ENCODE assay signal across 1 cellular context in the genomic region with DNA sequence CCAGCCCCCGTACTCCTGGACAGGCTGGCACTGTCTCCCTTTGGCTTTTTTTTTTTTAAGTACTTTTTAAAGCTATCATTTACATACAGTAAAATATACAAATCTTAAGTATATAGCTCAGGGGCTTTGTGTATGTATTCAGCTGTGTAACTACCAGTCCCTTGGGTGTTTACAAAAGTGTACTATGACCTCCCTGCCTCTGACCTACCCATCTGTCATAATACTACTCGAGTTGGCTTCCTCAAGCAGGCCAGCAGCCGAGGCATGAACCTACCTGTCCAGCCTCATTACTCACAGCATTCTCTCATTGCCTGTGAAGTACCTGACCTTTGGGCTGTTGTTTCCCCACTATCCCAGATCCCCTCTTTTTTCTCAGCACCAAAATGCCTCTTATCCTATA.
TF ChIP-seq lines count a peak whose summit lies in the region.

No MANE protein-coding gene starts in this region.

TF ChIP-seq in HepG2, 621 proteins besides CTCF, POLR2A, EP300 and RAD21 (continued from another document and continues in another):
- TF ChIP-seq ZNF124 (CRISPR knock-in tag; IDR thresholded peaks at IDR 0.05): 0 out of 2 replicates have a peak, but pooled peaks have one; percentile 35
- no peak for TF ChIP-seq GATA4 (IDR thresholded peaks at IDR 0.05; ENCODE audit: borderline replicate concordance, low read depth)
- TF ChIP-seq HDAC1 (CRISPR knock-in tag; IDR thresholded peaks at IDR 0.05): peak; percentile 58; the same call in 1 of the 2 replicates
- 0 out of 2 replicates have a peak, but pooled peaks have one; percentile 72 for TF ChIP-seq ZNF766 (CRISPR knock-in tag; IDR thresholded peaks at IDR 0.05; ENCODE audit: borderline replicate concordance)
- no peak for TF ChIP-seq PAF1 (CRISPR knock-in tag; IDR thresholded peaks at IDR 0.05)
- no peak for TF ChIP-seq SIN3B (IDR thresholded peaks at IDR 0.05; ENCODE audit: low read length)
- TF ChIP-seq SOX5 (CRISPR knock-in tag; IDR thresholded peaks at IDR 0.05; ENCODE audit: borderline replicate concordance): peak; percentile 50; the same call in 1 of the 2 replicates
- no peak for TF ChIP-seq SOX13 (IDR thresholded peaks at IDR 0.05)
- peak in 1 of 2 experiments; percentile 79; a peak in 2 of 4 replicates for TF ChIP-seq SOX13 (CRISPR knock-in tag; conservative IDR thresholded peaks at IDR 0.05 in 1 of 2, IDR thresholded peaks at IDR 0.05 in 1 of 2)
- TF ChIP-seq ETV5 (CRISPR knock-in tag; IDR thresholded peaks at IDR 0.05; ENCODE audit: borderline replicate concordance): peak; percentile 15; the same call in 1 of the 2 replicates
- 0 out of 2 replicates have a peak, but pooled peaks have one; percentile 20 for TF ChIP-seq KAT8 (CRISPR knock-in tag; IDR thresholded peaks at IDR 0.05)
- TF ChIP-seq, protein P1, sequence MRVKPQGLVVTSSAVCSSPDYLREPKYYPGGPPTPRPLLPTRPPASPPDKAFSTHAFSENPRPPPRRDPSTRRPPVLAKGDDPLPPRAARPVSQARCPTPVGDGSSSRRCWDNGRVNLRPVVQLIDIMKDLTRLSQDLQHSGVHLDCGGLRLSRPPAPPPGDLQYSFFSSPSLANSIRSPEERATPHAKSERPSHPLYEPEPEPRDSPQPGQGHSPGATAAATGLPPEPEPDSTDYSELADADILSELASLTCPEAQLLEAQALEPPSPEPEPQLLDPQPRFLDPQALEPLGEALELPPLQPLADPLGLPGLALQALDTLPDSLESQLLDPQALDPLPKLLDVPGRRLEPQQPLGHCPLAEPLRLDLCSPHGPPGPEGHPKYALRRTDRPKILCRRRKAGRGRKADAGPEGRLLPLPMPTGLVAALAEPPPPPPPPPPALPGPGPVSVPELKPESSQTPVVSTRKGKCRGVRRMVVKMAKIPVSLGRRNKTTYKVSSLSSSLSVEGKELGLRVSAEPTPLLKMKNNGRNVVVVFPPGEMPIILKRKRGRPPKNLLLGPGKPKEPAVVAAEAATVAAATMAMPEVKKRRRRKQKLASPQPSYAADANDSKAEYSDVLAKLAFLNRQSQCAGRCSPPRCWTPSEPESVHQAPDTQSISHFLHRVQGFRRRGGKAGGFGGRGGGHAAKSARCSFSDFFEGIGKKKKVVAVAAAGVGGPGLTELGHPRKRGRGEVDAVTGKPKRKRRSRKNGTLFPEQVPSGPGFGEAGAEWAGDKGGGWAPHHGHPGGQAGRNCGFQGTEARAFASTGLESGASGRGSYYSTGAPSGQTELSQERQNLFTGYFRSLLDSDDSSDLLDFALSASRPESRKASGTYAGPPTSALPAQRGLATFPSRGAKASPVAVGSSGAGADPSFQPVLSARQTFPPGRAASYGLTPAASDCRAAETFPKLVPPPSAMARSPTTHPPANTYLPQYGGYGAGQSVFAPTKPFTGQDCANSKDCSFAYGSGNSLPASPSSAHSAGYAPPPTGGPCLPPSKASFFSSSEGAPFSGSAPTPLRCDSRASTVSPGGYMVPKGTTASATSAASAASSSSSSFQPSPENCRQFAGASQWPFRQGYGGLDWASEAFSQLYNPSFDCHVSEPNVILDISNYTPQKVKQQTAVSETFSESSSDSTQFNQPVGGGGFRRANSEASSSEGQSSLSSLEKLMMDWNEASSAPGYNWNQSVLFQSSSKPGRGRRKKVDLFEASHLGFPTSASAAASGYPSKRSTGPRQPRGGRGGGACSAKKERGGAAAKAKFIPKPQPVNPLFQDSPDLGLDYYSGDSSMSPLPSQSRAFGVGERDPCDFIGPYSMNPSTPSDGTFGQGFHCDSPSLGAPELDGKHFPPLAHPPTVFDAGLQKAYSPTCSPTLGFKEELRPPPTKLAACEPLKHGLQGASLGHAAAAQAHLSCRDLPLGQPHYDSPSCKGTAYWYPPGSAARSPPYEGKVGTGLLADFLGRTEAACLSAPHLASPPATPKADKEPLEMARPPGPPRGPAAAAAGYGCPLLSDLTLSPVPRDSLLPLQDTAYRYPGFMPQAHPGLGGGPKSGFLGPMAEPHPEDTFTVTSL (CRISPR knock-in tag; IDR thresholded peaks at IDR 0.05; ENCODE audit: borderline replicate concordance): peak; percentile 70; the same call in 1 of the 2 replicates
- TF ChIP-seq SNRNP70 (IDR thresholded peaks at IDR 0.05; ENCODE audit: low read depth, low read length): no peak
- no peak for TF ChIP-seq JDP2 (CRISPR knock-in tag; IDR thresholded peaks at IDR 0.05; ENCODE audit: borderline replicate concordance)
- no peak for TF ChIP-seq PTBP1 (IDR thresholded peaks at IDR 0.05; ENCODE audit: low read depth, low read length, poor library complexity, severe bottlenecking)
- 0 out of 2 replicates have a peak, but pooled peaks have one; percentile 17 for TF ChIP-seq KLF6 (CRISPR knock-in tag; IDR thresholded peaks at IDR 0.05)
- TF ChIP-seq ZNF724P (CRISPR knock-in tag; IDR thresholded peaks at IDR 0.05; ENCODE audit: borderline replicate concordance): no peak
- TF ChIP-seq, protein P2, sequence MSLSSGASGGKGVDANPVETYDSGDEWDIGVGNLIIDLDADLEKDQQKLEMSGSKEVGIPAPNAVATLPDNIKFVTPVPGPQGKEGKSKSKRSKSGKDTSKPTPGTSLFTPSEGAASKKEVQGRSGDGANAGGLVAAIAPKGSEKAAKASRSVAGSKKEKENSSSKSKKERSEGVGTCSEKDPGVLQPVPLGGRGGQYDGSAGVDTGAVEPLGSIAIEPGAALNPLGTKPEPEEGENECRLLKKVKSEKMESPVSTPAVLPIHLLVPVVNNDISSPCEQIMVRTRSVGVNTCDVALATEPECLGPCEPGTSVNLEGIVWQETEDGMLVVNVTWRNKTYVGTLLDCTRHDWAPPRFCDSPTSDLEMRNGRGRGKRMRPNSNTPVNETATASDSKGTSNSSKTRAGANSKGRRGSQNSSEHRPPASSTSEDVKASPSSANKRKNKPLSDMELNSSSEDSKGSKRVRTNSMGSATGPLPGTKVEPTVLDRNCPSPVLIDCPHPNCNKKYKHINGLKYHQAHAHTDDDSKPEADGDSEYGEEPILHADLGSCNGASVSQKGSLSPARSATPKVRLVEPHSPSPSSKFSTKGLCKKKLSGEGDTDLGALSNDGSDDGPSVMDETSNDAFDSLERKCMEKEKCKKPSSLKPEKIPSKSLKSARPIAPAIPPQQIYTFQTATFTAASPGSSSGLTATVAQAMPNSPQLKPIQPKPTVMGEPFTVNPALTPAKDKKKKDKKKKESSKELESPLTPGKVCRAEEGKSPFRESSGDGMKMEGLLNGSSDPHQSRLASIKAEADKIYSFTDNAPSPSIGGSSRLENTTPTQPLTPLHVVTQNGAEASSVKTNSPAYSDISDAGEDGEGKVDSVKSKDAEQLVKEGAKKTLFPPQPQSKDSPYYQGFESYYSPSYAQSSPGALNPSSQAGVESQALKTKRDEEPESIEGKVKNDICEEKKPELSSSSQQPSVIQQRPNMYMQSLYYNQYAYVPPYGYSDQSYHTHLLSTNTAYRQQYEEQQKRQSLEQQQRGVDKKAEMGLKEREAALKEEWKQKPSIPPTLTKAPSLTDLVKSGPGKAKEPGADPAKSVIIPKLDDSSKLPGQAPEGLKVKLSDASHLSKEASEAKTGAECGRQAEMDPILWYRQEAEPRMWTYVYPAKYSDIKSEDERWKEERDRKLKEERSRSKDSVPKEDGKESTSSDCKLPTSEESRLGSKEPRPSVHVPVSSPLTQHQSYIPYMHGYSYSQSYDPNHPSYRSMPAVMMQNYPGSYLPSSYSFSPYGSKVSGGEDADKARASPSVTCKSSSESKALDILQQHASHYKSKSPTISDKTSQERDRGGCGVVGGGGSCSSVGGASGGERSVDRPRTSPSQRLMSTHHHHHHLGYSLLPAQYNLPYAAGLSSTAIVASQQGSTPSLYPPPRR (CRISPR knock-in tag; IDR thresholded peaks at IDR 0.05; ENCODE audit: borderline replicate concordance): peak; percentile 61; the same call in 1 of the 2 replicates
- TF ChIP-seq ZBTB7A (CRISPR knock-in tag; IDR thresholded peaks at IDR 0.05): no peak
- TF ChIP-seq HNF4A (CRISPR knock-in tag; IDR thresholded peaks at IDR 0.05): peak; percentile 89
- peak; percentile 72; the same call in 1 of the 2 replicates for TF ChIP-seq TGIF2 (CRISPR knock-in tag; IDR thresholded peaks at IDR 0.05)
- peak; percentile 84 for TF ChIP-seq MED1 (CRISPR knock-in tag; IDR thresholded peaks at IDR 0.05)
- TF ChIP-seq NR2F1 (CRISPR knock-in tag; IDR thresholded peaks at IDR 0.05): peak in 1 of 2 experiments; percentile 39; a peak in 1 of 4 replicates
- TF ChIP-seq, protein P3, sequence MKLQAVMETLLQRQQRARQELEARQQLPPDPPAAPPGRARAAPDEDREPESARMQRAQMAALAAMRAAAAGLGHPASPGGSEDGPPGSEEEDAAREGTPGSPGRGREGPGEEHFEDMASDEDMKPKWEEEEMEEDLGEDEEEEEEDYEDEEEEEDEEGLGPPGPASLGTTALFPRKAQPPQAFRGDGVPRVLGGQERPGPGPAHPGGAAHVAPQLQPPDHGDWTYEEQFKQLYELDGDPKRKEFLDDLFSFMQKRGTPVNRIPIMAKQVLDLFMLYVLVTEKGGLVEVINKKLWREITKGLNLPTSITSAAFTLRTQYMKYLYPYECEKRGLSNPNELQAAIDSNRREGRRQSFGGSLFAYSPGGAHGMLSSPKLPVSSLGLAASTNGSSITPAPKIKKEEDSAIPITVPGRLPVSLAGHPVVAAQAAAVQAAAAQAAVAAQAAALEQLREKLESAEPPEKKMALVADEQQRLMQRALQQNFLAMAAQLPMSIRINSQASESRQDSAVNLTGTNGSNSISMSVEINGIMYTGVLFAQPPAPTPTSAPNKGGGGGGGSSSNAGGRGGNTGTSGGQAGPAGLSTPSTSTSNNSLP (IDR thresholded peaks at IDR 0.05; ENCODE audit: low read depth, low read length): 0 out of 2 replicates have a peak, but pooled peaks have one; percentile 9
- TF ChIP-seq ZNF20 (CRISPR knock-in tag; IDR thresholded peaks at IDR 0.05): no peak
- TF ChIP-seq, protein P4, sequence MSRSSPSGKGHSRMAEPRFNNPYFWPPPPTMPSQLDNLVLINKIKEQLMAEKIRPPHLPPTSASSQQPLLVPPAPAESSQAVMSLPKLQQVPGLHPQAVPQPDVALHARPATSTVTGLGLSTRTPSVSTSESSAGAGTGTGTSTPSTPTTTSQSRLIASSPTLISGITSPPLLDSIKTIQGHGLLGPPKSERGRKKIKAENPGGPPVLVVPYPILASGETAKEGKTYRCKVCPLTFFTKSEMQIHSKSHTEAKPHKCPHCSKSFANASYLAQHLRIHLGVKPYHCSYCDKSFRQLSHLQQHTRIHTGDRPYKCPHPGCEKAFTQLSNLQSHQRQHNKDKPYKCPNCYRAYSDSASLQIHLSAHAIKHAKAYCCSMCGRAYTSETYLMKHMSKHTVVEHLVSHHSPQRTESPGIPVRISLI (CRISPR knock-in tag; IDR thresholded peaks at IDR 0.05; ENCODE audit: borderline replicate concordance): peak; percentile 54; the same call in 1 of the 2 replicates
- TF ChIP-seq ZEB1 (IDR thresholded peaks at IDR 0.05; ENCODE audit: insufficient replicate concordance, low read depth): peak; percentile 58
- TF ChIP-seq NFYB (CRISPR knock-in tag; IDR thresholded peaks at IDR 0.05): no peak
- TF ChIP-seq SMYD3 (CRISPR knock-in tag; IDR thresholded peaks at IDR 0.05): no peak
- no peak for TF ChIP-seq ZNF713 (CRISPR knock-in tag; IDR thresholded peaks at IDR 0.05)
- no peak for TF ChIP-seq PCBP2 (optimal IDR thresholded peaks at IDR 0.05; ENCODE audit: low read depth, low read length, poor library complexity, severe bottlenecking)
- peak; percentile 37; the same call in 1 of the 2 replicates for TF ChIP-seq CREB1 (IDR thresholded peaks at IDR 0.05)
- 0 out of 2 replicates have a peak, but pooled peaks have one; percentile 27 for TF ChIP-seq CREB1 (CRISPR knock-in tag; IDR thresholded peaks at IDR 0.05)
- TF ChIP-seq, protein P5, sequence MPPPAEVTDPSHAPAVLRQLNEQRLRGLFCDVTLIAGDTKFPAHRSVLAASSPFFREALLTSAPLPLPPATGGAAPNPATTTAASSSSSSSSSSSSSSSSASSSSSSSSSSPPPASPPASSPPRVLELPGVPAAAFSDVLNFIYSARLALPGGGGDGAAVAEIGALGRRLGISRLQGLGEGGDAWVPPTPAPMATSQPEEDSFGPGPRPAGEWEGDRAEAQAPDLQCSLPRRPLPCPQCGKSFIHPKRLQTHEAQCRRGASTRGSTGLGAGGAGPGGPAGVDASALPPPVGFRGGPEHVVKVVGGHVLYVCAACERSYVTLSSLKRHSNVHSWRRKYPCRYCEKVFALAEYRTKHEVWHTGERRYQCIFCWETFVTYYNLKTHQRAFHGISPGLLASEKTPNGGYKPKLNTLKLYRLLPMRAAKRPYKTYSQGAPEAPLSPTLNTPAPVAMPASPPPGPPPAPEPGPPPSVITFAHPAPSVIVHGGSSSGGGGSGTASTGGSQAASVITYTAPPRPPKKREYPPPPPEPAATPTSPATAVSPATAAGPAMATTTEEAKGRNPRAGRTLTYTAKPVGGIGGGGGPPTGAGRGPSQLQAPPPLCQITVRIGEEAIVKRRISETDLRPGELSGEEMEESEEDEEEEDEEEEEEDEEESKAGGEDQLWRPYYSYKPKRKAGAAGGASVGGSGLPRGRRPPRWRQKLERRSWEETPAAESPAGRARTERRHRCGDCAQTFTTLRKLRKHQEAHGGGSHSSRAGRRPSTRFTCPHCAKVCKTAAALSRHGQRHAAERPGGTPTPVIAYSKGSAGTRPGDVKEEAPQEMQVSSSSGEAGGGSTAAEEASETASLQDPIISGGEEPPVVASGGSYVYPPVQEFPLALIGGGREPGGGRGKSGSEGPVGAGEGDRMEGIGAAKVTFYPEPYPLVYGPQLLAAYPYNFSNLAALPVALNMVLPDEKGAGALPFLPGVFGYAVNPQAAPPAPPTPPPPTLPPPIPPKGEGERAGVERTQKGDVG (CRISPR knock-in tag; IDR thresholded peaks at IDR 0.05; ENCODE audit: borderline replicate concordance): no peak
- TF ChIP-seq SAP130 (CRISPR knock-in tag; IDR thresholded peaks at IDR 0.05; ENCODE audit: low read depth): peak; percentile 76
- peak; percentile 58 for TF ChIP-seq TEAD3 (CRISPR knock-in tag; optimal IDR thresholded peaks at IDR 0.05; ENCODE audit: borderline replicate concordance)
- TF ChIP-seq BORCS8-MEF2B (CRISPR knock-in tag; IDR thresholded peaks at IDR 0.05): no peak
- TF ChIP-seq NCOR1 (IDR thresholded peaks at IDR 0.05; ENCODE audit: borderline replicate concordance, low read length): peak; percentile 24; the same call in 1 of the 2 replicates
- peak; percentile 64; the same call in 1 of the 2 replicates for TF ChIP-seq HDAC2 (CRISPR knock-in tag; IDR thresholded peaks at IDR 0.05)
- peak; percentile 86; the same call in 1 of the 2 replicates for TF ChIP-seq FOXO1 (CRISPR knock-in tag; IDR thresholded peaks at IDR 0.05)
- no peak for TF ChIP-seq ZNF251 (CRISPR knock-in tag; IDR thresholded peaks at IDR 0.05)
- TF ChIP-seq HOXA3 (CRISPR knock-in tag; IDR thresholded peaks at IDR 0.05): peak; percentile 45; the same call in 1 of the 2 replicates
- TF ChIP-seq, protein P6, sequence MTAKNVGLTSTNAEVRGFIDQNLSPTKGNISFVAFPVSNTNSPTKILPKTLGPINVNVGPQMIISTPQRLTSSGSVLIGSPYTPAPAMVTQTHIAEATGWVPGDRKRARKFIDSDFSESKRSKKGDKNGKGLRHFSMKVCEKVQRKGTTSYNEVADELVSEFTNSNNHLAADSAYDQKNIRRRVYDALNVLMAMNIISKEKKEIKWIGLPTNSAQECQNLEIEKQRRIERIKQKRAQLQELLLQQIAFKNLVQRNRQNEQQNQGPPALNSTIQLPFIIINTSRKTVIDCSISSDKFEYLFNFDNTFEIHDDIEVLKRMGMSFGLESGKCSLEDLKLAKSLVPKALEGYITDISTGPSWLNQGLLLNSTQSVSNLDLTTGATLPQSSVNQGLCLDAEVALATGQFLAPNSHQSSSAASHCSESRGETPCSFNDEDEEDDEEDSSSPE (CRISPR knock-in tag; IDR thresholded peaks at IDR 0.05): 0 out of 2 replicates have a peak, but pooled peaks have one; percentile 16
